8 cellular contexts compared by ENCODE assay signal in the genomic region with DNA sequence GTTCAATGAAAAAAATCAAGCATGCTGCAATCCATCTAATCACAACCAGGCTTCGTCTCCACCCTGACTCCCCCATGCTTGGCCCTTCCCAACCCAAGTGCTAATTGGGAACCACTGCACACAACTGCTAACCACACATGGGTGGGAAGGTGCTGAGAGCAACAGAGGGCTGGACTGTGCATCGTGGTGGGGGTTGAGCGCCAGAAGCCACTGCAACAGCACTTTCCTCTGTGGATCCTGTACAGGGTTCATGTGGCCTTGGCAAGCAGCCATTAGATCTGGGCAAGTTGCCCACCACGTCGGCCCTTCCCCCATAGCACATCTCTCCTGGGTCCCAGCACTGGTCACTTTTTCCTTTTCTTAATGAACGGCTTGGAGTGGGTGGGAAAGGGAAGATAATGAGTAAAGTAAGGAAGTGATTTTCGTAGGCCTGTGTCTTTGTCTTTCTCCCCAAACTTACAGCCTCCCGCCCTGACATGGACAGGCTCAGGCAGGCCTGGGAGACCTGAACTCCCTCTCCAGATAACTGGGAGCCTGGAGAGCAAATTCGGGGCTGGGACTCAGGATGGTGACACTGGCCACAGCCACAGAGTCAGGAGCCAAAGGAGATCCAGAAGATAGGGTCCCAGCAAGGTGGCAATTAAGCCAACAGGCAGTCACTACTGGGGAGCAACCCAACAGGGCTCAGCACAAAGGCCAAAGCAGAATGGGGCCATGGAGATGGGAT. TPM values are rescaled to one million over a fixed set of nuclear protein-coding genes. Genes with fewer than 3 reads are reported as not detected.
DNase-seq lines count a peak whose midpoint lies in the region; FAIRE-seq and TF ChIP-seq lines count a peak whose summit lies in the region.

No MANE protein-coding gene starts in this region.

- TF ChIP-seq CTCF in C4-2B (conservative IDR thresholded peaks at IDR 0.05) (no peak), GM10248 (IDR thresholded peaks at IDR 0.05; ENCODE audit: control extremely low read depth, extremely low read depth, low read depth, missing control alignments) (no peak), WERI-Rb-1 (IDR thresholded peaks at IDR 0.05; ENCODE audit: low read depth, low read length) (no peak)

- POLR2A ChIA-PET in GM10248 (lab: Yijun Ruan, JAX) = no interaction called here

- TF ChIP-seq POLR2A in H54 (IDR thresholded peaks at IDR 0.05; ENCODE audit: low read depth, low read length) = no peak

- CTCF ChIA-PET in GM10248 (lab: Yijun Ruan, JAX) = interaction anchor here (0.7 to 1.6 kb wide), 4 partner anchors 8 to 296 kb away, joined by 3 to 8 read pairs (median 4); no protein-coding TSS in a partner anchor

- no peaks in the 10 kb centered on the region for H3K9me3 ChIP-seq in muscle layer of duodenum (ENCODE audit: control insufficient read depth in 1 of 2, low read length in 2 of 2)
- H3K9me3 ChIP-seq in WERI-Rb-1 (ENCODE audit: severe bottlenecking) = no peaks in the 10 kb centered on the region

- H3K4me1 ChIP-seq in muscle layer of duodenum (ENCODE audit: control insufficient read depth in 1 of 2, insufficient read depth in 2 of 2, low read length in 2 of 2) = peaks cover 6 to 20% of the 10 kb centered on the region in 2 donors

- peaks cover 21 to 49% of the 10 kb centered on the region in 2 donors for H3K36me3 ChIP-seq in muscle layer of duodenum (ENCODE audit: control insufficient read depth in 1 of 2, insufficient read depth in 2 of 2, low read length in 2 of 2)
- peaks cover 22% of the 10 kb centered on the region for H3K36me3 ChIP-seq in WERI-Rb-1

- no peaks in the 10 kb centered on the region for H3K27me3 ChIP-seq in muscle layer of duodenum (ENCODE audit: low read depth, low read length)
- no peaks in the 10 kb centered on the region for H3K27me3 ChIP-seq in WERI-Rb-1 (ENCODE audit: insufficient read depth, low read depth, severe bottlenecking)

- no peak for FAIRE-seq in H54 (lab: Jason Lieb, UNC)

- H3K4me3 ChIP-seq in muscle layer of duodenum (ENCODE audit: low read depth in 1 of 2, low read length in 2 of 2) (no peak overlapping the region), WERI-Rb-1 (ENCODE audit: low read depth, low read length) (no peak overlapping the region)

- DNase-seq in NCI-H2029 treated with DMSO at 0.1 percent for 48 hours (lab: John Stamatoyannopoulos, UW) (peak; percentile 68), cerebellum (ENCODE audit: low spot score) (peak; percentile 36), H54 (ENCODE audit: insufficient read length, low spot score) (no peak), GM10248 (ENCODE audit: extremely low spot score) (no peak), SKM-1 treated with dmso at 0.1 percent for 144 hours (lab: John Stamatoyannopoulos, UW; ENCODE audit: unreplicated experiment) (no peak), WERI-Rb-1 (no peak)

- peak overlapping the region; percentile 14; the same call in 1 of the 2 replicates for H3K27ac ChIP-seq in C4-2B
- peak overlapping the region; percentile 75 for H3K27ac ChIP-seq in muscle layer of duodenum (ENCODE audit: low read length)
- H3K27ac ChIP-seq in WERI-Rb-1 = no peak overlapping the region

RNA-seq across cellular contexts. Expression of gene MRPS10, which starts 34.4 kb away (rescaled TPM):
- 29.3 TPM for total RNA-seq in cerebellum

RNA-seq across cellular contexts. Expression of gene GUCA1B, which starts 57.3 kb away (rescaled TPM):
- total RNA-seq in cerebellum = 1.00 TPM

Comparison
In these comparisons a context has a peak if more than half of its experiments do, and no peak if none do; other contexts are left out.
1. DNase-seq: peak in NCI-H2029 treated with DMSO at 0.1 percent for 48 hours (single experiment) and cerebellum (single experiment); none in H54 (single experiment), GM10248 (single experiment), SKM-1 treated with dmso at 0.1 percent for 144 hours (single experiment) and WERI-Rb-1 (single experiment).